In genomic region chr13:29713841-29714240, GRCh38 we compare ENCODE assay signal across 10 cellular contexts.
DNase-seq lines count a peak whose midpoint lies in the region; ATAC-seq and TF ChIP-seq lines count a peak whose summit lies in the region.
"Had no signal": no experiment of that assay in that cellular context is flagged by ENCODE, and none has a peak within 500 bp of the region (broad histone marks: within the 10 kb centered on the region; RNA-seq: fewer than 3 reads in every experiment).

No MANE protein-coding gene starts in this region.

- no peaks in the 10 kb centered on the region for H3F3A ChIP-seq in PC-3 (ENCODE audit: low read length, unreplicated experiment)

- no peak overlapping the region for H3K9ac ChIP-seq in PC-3 (ENCODE audit: low read length)

- BruUV-seq in A673 (replicated peaks; lab: Mats Ljungman, UMichigan) (no TSS peak), PC-3 (replicated peaks; lab: Mats Ljungman, UMichigan) (no TSS peak)

- no peak overlapping the region for H2AFZ ChIP-seq in PC-3 (ENCODE audit: low read length)

- intact Hi-C loops in A673 (cut with micrococcal nuclease; ENCODE audit: unreplicated experiment) = no loop called here
- intact Hi-C loops in PC-3 (cut with micrococcal nuclease) = no loop called here

- no peaks in the 10 kb centered on the region for H3K79me2 ChIP-seq in PC-3 (ENCODE audit: low read length)

- H3K4me1 ChIP-seq in A673 (ENCODE audit: insufficient read depth, low read length, poor library complexity, severe bottlenecking) = no peaks in the 10 kb centered on the region
- H3K4me1 ChIP-seq in PC-3 (ENCODE audit: insufficient read depth, low read length) = no peaks in the 10 kb centered on the region
- H3K4me1 ChIP-seq: left ventricle myocardium inferior had no signal

- H3K36me3 ChIP-seq in A673 (ENCODE audit: insufficient read depth, low read length, poor library complexity, severe bottlenecking) = no peaks in the 10 kb centered on the region
- no peaks in the 10 kb centered on the region for H3K36me3 ChIP-seq in GM06990 (ENCODE audit: control insufficient read depth, insufficient read depth, low read length)
- H3K36me3 ChIP-seq in PC-3 (ENCODE audit: low read depth, low read length) = no peaks in the 10 kb centered on the region
- H3K36me3 ChIP-seq: left ventricle myocardium inferior had no signal

- 0 out of 2 replicates have a peak, but pooled peaks have one; percentile 18 for ATAC-seq in PC-3
- ATAC-seq in HG02852 (IDR thresholded peaks at IDR 0.05; ENCODE audit: unreplicated experiment) = no peak
- no peak for ATAC-seq in HG03135 (IDR thresholded peaks at IDR 0.05; ENCODE audit: unreplicated experiment)
- ATAC-seq: T-helper 17 cell had no signal

- H3K27me3 ChIP-seq in A673 (replicated peaks; ENCODE audit: insufficient read depth, low read depth, low read length, poor library complexity) = peaks cover 37% of the 10 kb centered on the region
- H3K27me3 ChIP-seq in GM06990 (replicated peaks; ENCODE audit: control insufficient read depth, insufficient read depth, low read length) = no peaks in the 10 kb centered on the region; the same call in none of the 2 replicates
- H3K27me3 ChIP-seq in PC-3 (ENCODE audit: low read length) = peaks cover 53% of the 10 kb centered on the region

- H3K4me3 ChIP-seq in A673 (ENCODE audit: low read depth, low read length, poor library complexity, severe bottlenecking) (no peak overlapping the region), GM06990 (replicated peaks; ENCODE audit: low read depth, low read length) (no peak overlapping the region), PC-3 (ENCODE audit: low read length) (no peak overlapping the region), fibroblast of villous mesenchyme (ENCODE audit: low read depth, low read length) (no peak overlapping the region)
- H3K4me3 ChIP-seq: left ventricle myocardium inferior had no signal

- H4K20me1 ChIP-seq in PC-3 (ENCODE audit: low read length) = no peaks in the 10 kb centered on the region

- DNase-seq in A673 (ENCODE audit: low spot score) (peak; percentile 39), GM06990 (ENCODE audit: extremely low read depth, insufficient read length) (no peak), PC-3 (peak; percentile 63), fibroblast of villous mesenchyme (ENCODE audit: low read depth) (no peak), DMS79 (lab: John Stamatoyannopoulos, UW) (no peak)
- DNase-seq in stimulated activated CD8-positive, alpha-beta memory T cell treated with anti-CD3 and anti-CD28 coated beads, Interleukin-4, amount 100 ng/mL, for 48 hours = no peak
- DNase-seq: left ventricle myocardium inferior, T-helper 17 cell had no signal

- CTCF ChIA-PET in A673 (lab: Charles Lee) = no interaction called here
- CTCF ChIA-PET in PC-3 (lab: Charles Lee) = interaction anchor here (0.6 kb wide), 1 partner anchor 41 kb away, joined by 3 read pairs; no protein-coding TSS in a partner anchor

- H3K9me3 ChIP-seq in A673 (ENCODE audit: low read depth, low read length, poor library complexity, severe bottlenecking) = peaks cover 5% of the 10 kb centered on the region
- H3K9me3 ChIP-seq in PC-3 (ENCODE audit: low read length) = no peaks in the 10 kb centered on the region

- POLR2A ChIA-PET in A673 (lab: Charles Lee; ENCODE audit: low non-redundant PET) = no interaction called here
- POLR2A ChIA-PET in PC-3 (lab: Charles Lee; ENCODE audit: unreplicated experiment) = interaction anchor here (0.5 kb wide), 1 partner anchor 477 kb away, joined by 23 read pairs; no protein-coding TSS in a partner anchor

- TF ChIP-seq CTCF in A673 (conservative IDR thresholded peaks at IDR 0.05; ENCODE audit: low read depth, low read length) (peak; percentile 75), GM06990 (IDR thresholded peaks at IDR 0.05; ENCODE audit: insufficient read depth, low read length, poor library complexity, severe bottlenecking) (peak; percentile 75), PC-3 (conservative IDR thresholded peaks at IDR 0.05; ENCODE audit: low read depth, low read length) (peak; percentile 91), fibroblast of villous mesenchyme (IDR thresholded peaks at IDR 0.05; ENCODE audit: insufficient read depth, low read depth, low read length) (peak; percentile 58)

- no peaks in the 10 kb centered on the region for H3K9me2 ChIP-seq in PC-3 (replicated peaks; ENCODE audit: low read length)

- H3K27ac ChIP-seq in A673 (ENCODE audit: low read depth, low read length, poor library complexity, severe bottlenecking) (no peak overlapping the region), PC-3 (ENCODE audit: low read length) (no peak overlapping the region)
- H3K27ac ChIP-seq: left ventricle myocardium inferior had no signal

- H3K4me2 ChIP-seq in PC-3 (ENCODE audit: low read length) = no peak overlapping the region

Comparison
In these comparisons a context has a peak if more than half of its experiments do, and no peak if none do; other contexts are left out.
1. DNase-seq: peak in A673 (single experiment) and PC-3 (single experiment); none in GM06990 (single experiment), fibroblast of villous mesenchyme (single experiment), stimulated activated CD8-positive, alpha-beta memory T cell treated with anti-CD3 and anti-CD28 coated beads, Interleukin-4, amount 100 ng/mL, for 48 hours (single experiment) and DMS79 (single experiment).
2. Peak in every context shown above with its lines, with median percentiles within 50 percentile points of each other: CTCF ChIP-seq.